Comparison of ENCODE assay signal across 13 cellular contexts in the genomic region with DNA sequence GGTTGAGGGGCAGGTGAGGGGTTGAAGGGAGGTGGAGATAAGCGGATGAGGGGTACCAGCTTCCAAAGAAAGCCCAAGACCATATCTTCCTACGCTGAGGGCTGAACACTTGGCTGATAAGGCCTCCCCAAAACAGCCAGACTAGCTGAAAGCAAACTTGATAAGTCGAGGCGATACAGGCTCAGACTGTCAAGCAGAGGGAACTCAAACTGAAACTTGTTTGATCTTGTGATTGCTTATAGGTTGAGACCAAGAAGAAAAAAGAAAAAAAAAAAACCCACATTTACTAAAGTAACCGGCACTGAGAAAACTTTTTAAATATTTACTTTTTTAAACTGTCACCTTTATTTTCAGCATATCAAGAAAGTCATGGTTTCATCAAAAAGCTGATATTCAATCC.
DNase-seq lines count a peak whose midpoint lies in the region; ATAC-seq and TF ChIP-seq lines count a peak whose summit lies in the region.
"Had no signal": no experiment of that assay in that cellular context is flagged by ENCODE, and none has a peak within 500 bp of the region (broad histone marks: within the 10 kb centered on the region; RNA-seq: fewer than 3 reads in every experiment).

No MANE protein-coding gene starts in this region.

- H3K27me3 ChIP-seq in neutrophil, result no peaks in the 10 kb centered on the region
- H3K27me3 ChIP-seq: heart left ventricle had no signal

- peak overlapping the region; percentile 27 to 46 for H3K4me3 ChIP-seq in neutrophil (ENCODE audit: low read depth in 1 of 2, low read length in 1 of 2)
- H3K4me3 ChIP-seq: heart left ventricle, SK-N-MC had no signal

- CTCF ChIA-PET in GM10248 (lab: Yijun Ruan, JAX), result interaction anchor here (0.8 to 1.7 kb wide), 3 partner anchors 11 to 170 kb away, joined by 5 to 10 read pairs (median 5); no protein-coding TSS in a partner anchor

- TF ChIP-seq CTCF in GM10248 (IDR thresholded peaks at IDR 0.05; ENCODE audit: control extremely low read depth, extremely low read depth, low read depth, missing control alignments) (no peak), neutrophil (IDR thresholded peaks at IDR 0.05) (no peak)

- peak overlapping the region; percentile 74 for H3K27ac ChIP-seq in neutrophil
- H3K27ac ChIP-seq: SK-N-MC had no signal

- ATAC-seq in GM21529 (IDR thresholded peaks at IDR 0.05; ENCODE audit: unreplicated experiment), result peak; percentile 62
- no peak for ATAC-seq in HG03139 (IDR thresholded peaks at IDR 0.05; ENCODE audit: unreplicated experiment)
- ATAC-seq: heart left ventricle, left cardiac atrium had no signal

- POLR2A ChIA-PET in GM10248 (lab: Yijun Ruan, JAX), result no interaction called here

- H3K36me3 ChIP-seq in neutrophil, result no peaks in the 10 kb centered on the region
- H3K36me3 ChIP-seq: heart left ventricle had no signal

- H3K9me3 ChIP-seq in neutrophil, result no peaks in the 10 kb centered on the region
- H3K9me3 ChIP-seq: heart left ventricle had no signal

- H3K4me1 ChIP-seq in neutrophil (ENCODE audit: control insufficient read depth in 1 of 2, insufficient read depth in 1 of 2, low read depth in 1 of 2, low read length in 1 of 2), result peaks cover 68 to 70% of the 10 kb centered on the region in 2 experiments

- peak; percentile 50 for DNase-seq in GM10248 (ENCODE audit: extremely low spot score)
- peak; percentile 27 for DNase-seq in activated naive CD4-positive, alpha-beta T cell treated with anti-CD3 and anti-CD28 coated beads, Interleukin-2, amount 50 U/mL, for 16 hours
- DNase-seq in NCI-H2171 (lab: John Stamatoyannopoulos, UW), result no peak
- no peak for DNase-seq in SW480 (ENCODE audit: low spot score)
- DNase-seq: activated CD4-positive, CD25-positive, alpha-beta regulatory T cell; heart left ventricle; left cardiac atrium; naive B cell; NCI-H2171 treated with DMSO at 0.1 percent for 48 hours had no signal

Comparison
In these comparisons a context has a peak if more than half of its experiments do, and no peak if none do; other contexts are left out.
1. DNase-seq: peak in GM10248 (single experiment) and activated naive CD4-positive, alpha-beta T cell treated with anti-CD3 and anti-CD28 coated beads, Interleukin-2, amount 50 U/mL, for 16 hours (single experiment); none in NCI-H2171 (single experiment) and SW480 (single experiment).